Comparison of ENCODE assay signal across 31 cellular contexts in the genomic region with DNA sequence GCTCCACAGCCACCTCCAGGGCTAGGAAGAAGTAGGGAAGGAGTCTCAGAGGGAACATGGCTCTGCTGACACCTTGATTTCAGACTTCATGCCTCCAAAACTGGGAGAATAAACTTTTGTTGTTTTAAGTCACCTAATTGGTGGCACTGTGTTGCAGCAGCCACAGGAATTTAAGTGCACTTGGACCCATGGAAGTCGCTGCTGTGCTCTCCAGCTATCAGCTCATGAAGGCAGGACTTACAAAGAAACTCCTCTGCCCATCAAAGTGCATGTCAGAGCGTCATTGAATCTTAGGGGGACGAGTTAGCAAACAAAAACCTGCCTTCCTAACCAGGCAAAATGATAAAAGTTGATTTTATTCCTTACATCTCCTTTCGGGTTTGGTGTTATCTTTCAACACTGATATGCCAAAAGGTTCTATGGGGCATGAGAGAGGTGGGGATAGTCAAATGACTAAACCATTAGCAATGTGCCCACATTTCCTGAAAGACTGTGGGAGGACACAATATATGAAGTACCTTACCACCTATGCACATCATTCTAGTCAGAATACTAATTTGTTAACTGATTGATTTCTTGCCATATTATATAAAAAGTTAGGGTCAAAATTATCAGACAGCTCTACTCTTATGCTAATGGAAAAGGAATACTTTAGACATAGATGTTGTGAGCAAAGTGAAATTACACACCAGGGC.
DNase-seq lines count a peak whose midpoint lies in the region; ATAC-seq and TF ChIP-seq lines count a peak whose summit lies in the region.
"Had no signal": no experiment of that assay in that cellular context is flagged by ENCODE, and none has a peak within 500 bp of the region (broad histone marks: within the 10 kb centered on the region; RNA-seq: fewer than 3 reads in every experiment).

No MANE protein-coding gene starts in this region.

- H3K27me3 ChIP-seq in PC-9 (ENCODE audit: insufficient read depth, low read depth) (no peaks in the 10 kb centered on the region), foreskin keratinocyte (no peaks in the 10 kb centered on the region)
- H3K27me3 ChIP-seq: cardiac muscle cell, suprapubic skin, upper lobe of right lung had no signal

- TF ChIP-seq POLR2A in erythroblast (IDR thresholded peaks at IDR 0.05; ENCODE audit: low read length) = no peak

- H3K4me1 ChIP-seq in PC-9 (replicated peaks; ENCODE audit: insufficient read depth) (peaks cover 10% of the 10 kb centered on the region; the same call in 1 of the 2 replicates), foreskin keratinocyte (peaks cover 12% of the 10 kb centered on the region)
- H3K4me1 ChIP-seq: A549, suprapubic skin, upper lobe of right lung had no signal

- H3K36me3 ChIP-seq in PC-9 (ENCODE audit: low read depth) = no peaks in the 10 kb centered on the region
- H3K36me3 ChIP-seq: cardiac muscle cell, suprapubic skin, upper lobe of right lung had no signal

- TF ChIP-seq CTCF in PC-9 (conservative IDR thresholded peaks at IDR 0.05) = no peak
- no peak for TF ChIP-seq CTCF in foreskin keratinocyte (conservative IDR thresholded peaks at IDR 0.05)

- H3K9me3 ChIP-seq in PC-9 (ENCODE audit: insufficient read depth, low read depth) = no peaks in the 10 kb centered on the region
- H3K9me3 ChIP-seq: A549, suprapubic skin, upper lobe of right lung had no signal

- DNase-seq in activated T-cell treated with anti-CD3 and anti-CD28 coated beads, Interleukin-2, amount 50 U/mL, for 72 hours = no peak
- DNase-seq in activated T-cell treated with anti-CD3 and anti-CD28 coated beads for 4 hours = no peak
- peak in 1 of 2 experiments; percentile 62 for DNase-seq in PC-9
- DNase-seq in foreskin keratinocyte = peak; percentile 29 to 64
- no peak for DNase-seq in stimulated activated naive CD8-positive, alpha-beta T cell treated with anti-CD3 and anti-CD28 coated beads, Interleukin-15, Interleukin-2, amounts not matched to agents 100 U/mL and 50 U/mL, for 24 hours
- DNase-seq in DMS53 (lab: John Stamatoyannopoulos, UW) = no peak
- no peak for DNase-seq in erythroblast (lab: John Stamatoyannopoulos, UW)
- DNase-seq: activated CD4-positive, alpha-beta T cell treated with anti-CD3 and anti-CD28 coated beads, Interleukin-2, amount 50 U/mL, for 48 hours; AML-193; anterior cingulate cortex; Calu3; CD4-positive, CD25-positive, alpha-beta regulatory T cell; DND-41; effector CD8-positive, alpha-beta T cell; glutamatergic neuron; HFFc6; left ventricle myocardium superior; NCI-H1694; NCI-H510A; RPMI8226; stimulated activated naive B cell treated with anti-CD40 and anti-IgM and Interleukin-4, amounts not matched to agents 10 μg/mL and 1 μg/mL and 100 μg/mL, for 72 hours; T-helper 17 cell; upper lobe of right lung had no signal

- no peaks in the 10 kb centered on the region for H3K9me3 Mint-ChIP-seq in activated T-cell treated with anti-CD3 and anti-CD28 coated beads, Interleukin-2, amount 50 U/mL, for 72 hours
- H3K9me3 Mint-ChIP-seq: activated naive CD4-positive, alpha-beta T cell treated with anti-CD3 and anti-CD28 coated beads, Interleukin-2, amount 50 U/mL, for 24 hours; HFFc6 had no signal

- H3F3A ChIP-seq in PC-9 (ENCODE audit: insufficient read depth, low read depth) = peaks cover 5% of the 10 kb centered on the region; the same call in 1 of the 2 replicates

- intact Hi-C loops in PC-9 (cut with micrococcal nuclease; ENCODE audit: unreplicated experiment) = loop anchor here (1.0 kb wide), 1 partner anchor 403 kb away; no protein-coding TSS in a partner anchor

- CTCF ChIA-PET in PC-9 (lab: Charles Lee) = no interaction called here

- H3K9me2 ChIP-seq in PC-9 (ENCODE audit: insufficient read depth) = no peaks in the 10 kb centered on the region

- H4K20me1 ChIP-seq in PC-9 (ENCODE audit: insufficient read depth) = no peaks in the 10 kb centered on the region

- H3K4me2 ChIP-seq in PC-9 = 0 out of 2 replicates have a peak overlapping the region, but pooled peaks have one; percentile 18
- H3K4me2 ChIP-seq: A549 had no signal

- no peaks in the 10 kb centered on the region for H3K36me3 Mint-ChIP-seq in activated T-cell treated with anti-CD3 and anti-CD28 coated beads, Interleukin-2, amount 50 U/mL, for 72 hours (ENCODE audit: insufficient read depth in 2 of 2)
- H3K36me3 Mint-ChIP-seq: activated naive CD4-positive, alpha-beta T cell treated with anti-CD3 and anti-CD28 coated beads, Interleukin-2, amount 50 U/mL, for 24 hours; CD4-positive, CD25-positive, alpha-beta regulatory T cell; IgD-negative memory B cell had no signal

- peak; percentile 66 to 73 for ATAC-seq in activated T-cell treated with anti-CD3 and anti-CD28 coated beads, Interleukin-2, amount 50 U/mL, for 72 hours (replicated peaks in 1 of 2)
- ATAC-seq in foreskin keratinocyte (peak; percentile 66), HG03469 (IDR thresholded peaks at IDR 0.05; ENCODE audit: unreplicated experiment) (no peak)
- peak; percentile 76 for ATAC-seq in stimulated activated naive CD8-positive, alpha-beta T cell treated with anti-CD3 and anti-CD28 coated beads, Interleukin-15, Interleukin-2, amounts not matched to agents 100 U/mL and 50 U/mL, for 24 hours
- ATAC-seq: A549, left ventricle myocardium superior, T-helper 17 cell, upper lobe of right lung had no signal

- H3K4me1 Mint-ChIP-seq in activated T-cell treated with anti-CD3 and anti-CD28 coated beads, Interleukin-2, amount 50 U/mL, for 72 hours (ENCODE audit: low read depth) = peaks cover 32% of the 10 kb centered on the region
- H3K4me1 Mint-ChIP-seq: activated naive CD4-positive, alpha-beta T cell treated with anti-CD3 and anti-CD28 coated beads, Interleukin-2, amount 50 U/mL, for 24 hours; CD4-positive, CD25-positive, alpha-beta regulatory T cell; T-helper 17 cell had no signal

- no peak overlapping the region for H2AFZ ChIP-seq in PC-9

- H3K27ac ChIP-seq in PC-9 = no peak overlapping the region
- H3K27ac ChIP-seq in foreskin keratinocyte = no peak overlapping the region
- H3K27ac ChIP-seq: A549, cardiac muscle cell, coronary artery, epithelial cell of prostate, suprapubic skin, upper lobe of right lung had no signal

- no peaks in the 10 kb centered on the region for H3K79me2 ChIP-seq in PC-9 (ENCODE audit: low read depth)

- no TSS peak for BruUV-seq in PC-9 (replicated peaks; lab: Mats Ljungman, UMichigan)

- H3K27ac Mint-ChIP-seq in activated T-cell treated with anti-CD3 and anti-CD28 coated beads, Interleukin-2, amount 50 U/mL, for 72 hours = no peak overlapping the region
- H3K27ac Mint-ChIP-seq: activated naive CD4-positive, alpha-beta T cell treated with anti-CD3 and anti-CD28 coated beads, Interleukin-2, amount 50 U/mL, for 24 hours; CD4-positive, CD25-positive, alpha-beta regulatory T cell; HFFc6; IgD-negative memory B cell; stimulated activated naive B cell treated with anti-CD40 and anti-IgM and Interleukin-4, amounts not matched to agents 10 μg/mL and 1 μg/mL and 100 μg/mL, for 72 hours; T-helper 17 cell had no signal

- no peak overlapping the region for H3K4me3 ChIP-seq in PC-9
- H3K4me3 ChIP-seq: A549, cardiac muscle cell, coronary artery, suprapubic skin, upper lobe of right lung had no signal

- H3K27me3 Mint-ChIP-seq in activated T-cell treated with anti-CD3 and anti-CD28 coated beads, Interleukin-2, amount 50 U/mL, for 72 hours (ENCODE audit: low read depth) = peaks cover 17% of the 10 kb centered on the region

- POLR2A ChIA-PET in PC-9 (lab: Charles Lee; ENCODE audit: unreplicated experiment) = interaction anchor here (0.6 kb wide), 1 partner anchor 88 kb away, joined by 3 read pairs; no protein-coding TSS in a partner anchor

- no peak overlapping the region for H3K4me3 Mint-ChIP-seq in activated T-cell treated with anti-CD3 and anti-CD28 coated beads, Interleukin-2, amount 50 U/mL, for 72 hours
- H3K4me3 Mint-ChIP-seq: activated naive CD4-positive, alpha-beta T cell treated with anti-CD3 and anti-CD28 coated beads, Interleukin-2, amount 50 U/mL, for 24 hours; CD4-positive, CD25-positive, alpha-beta regulatory T cell; HFFc6; IgD-negative memory B cell; stimulated activated naive B cell treated with anti-CD40 and anti-IgM and Interleukin-4, amounts not matched to agents 10 μg/mL and 1 μg/mL and 100 μg/mL, for 72 hours; T-helper 17 cell had no signal

Comparison
In these comparisons a context has a peak if more than half of its experiments do, and no peak if none do; other contexts are left out.
1. DNase-seq: peak in foreskin keratinocyte (2 of 2); none in activated T-cell treated with anti-CD3 and anti-CD28 coated beads, Interleukin-2, amount 50 U/mL, for 72 hours (0 of 2), activated T-cell treated with anti-CD3 and anti-CD28 coated beads for 4 hours (single experiment), stimulated activated naive CD8-positive, alpha-beta T cell treated with anti-CD3 and anti-CD28 coated beads, Interleukin-15, Interleukin-2, amounts not matched to agents 100 U/mL and 50 U/mL, for 24 hours (single experiment), DMS53 (single experiment) and erythroblast (0 of 2).